9 cellular contexts compared by ENCODE assay signal in genomic region chr1:157073944-157074685, GRCh38. TPM values are rescaled to one million over a fixed set of nuclear protein-coding genes. Genes with fewer than 3 reads are reported as not detected.
DNase-seq lines count a peak whose midpoint lies in the region; ATAC-seq and TF ChIP-seq lines count a peak whose summit lies in the region.
"Had no signal": no experiment of that assay in that cellular context is flagged by ENCODE, and none has a peak within 500 bp of the region (broad histone marks: within the 10 kb centered on the region; RNA-seq: fewer than 3 reads in every experiment).

No MANE protein-coding gene starts in this region.

- no peak overlapping the region for H3K9ac ChIP-seq in colonic mucosa (ENCODE audit: low read depth in 2 of 2, low read length in 2 of 2)

- no peak overlapping the region for H3K4me2 ChIP-seq in DOHH2 (ENCODE audit: low read length)

- H3K27me3 ChIP-seq in DOHH2 (ENCODE audit: control insufficient read depth, low read length) (peaks cover 10% of the 10 kb centered on the region), colonic mucosa (no peaks in the 10 kb centered on the region), left lung (peaks cover 0 to 19% of the 10 kb centered on the region in 2 donors)

- H3K4me3 ChIP-seq in DOHH2 (ENCODE audit: low read length) = no peak overlapping the region
- H3K4me3 ChIP-seq in LNCaP clone FGC (ENCODE audit: low read depth, low read length) = no peak overlapping the region
- no peak overlapping the region for H3K4me3 ChIP-seq in colonic mucosa
- H3K4me3 ChIP-seq in left lung = no peak overlapping the region

- H3K4me1 ChIP-seq in DOHH2 (ENCODE audit: control insufficient read depth, low read length) (no peaks in the 10 kb centered on the region), colonic mucosa (no peaks in the 10 kb centered on the region), left lung (peaks cover 5 to 8% of the 10 kb centered on the region in 2 donors)

- DNase-seq in LNCaP clone FGC (ENCODE audit: low read depth) (peak; percentile 8), SW480 (ENCODE audit: low spot score) (peak; percentile 61), colonic mucosa (peak; percentile 75), left lung (peak; percentile 66 to 82)
- DNase-seq in stimulated activated naive CD4-positive, alpha-beta T cell treated with Interleukin-2 at 50 U/mL for 16 hours (lab: John Stamatoyannopoulos, UW) = peak; percentile 1

- no peaks in the 10 kb centered on the region for H4K20me1 ChIP-seq in DOHH2 (ENCODE audit: control insufficient read depth, insufficient read depth, low read depth, low read length)

- TF ChIP-seq CTCF in DOHH2 (IDR thresholded peaks at IDR 0.05; ENCODE audit: low read depth, low read length, poor library complexity, severe bottlenecking) (peak; percentile 62), LNCaP clone FGC (IDR thresholded peaks at IDR 0.05; ENCODE audit: control insufficient read depth, extremely low read depth, insufficient read depth) (peak; percentile 58), colonic mucosa (IDR thresholded peaks at IDR 0.05) (peak; percentile 61), left lung (IDR thresholded peaks at IDR 0.05) (peak; percentile 63 to 64)

- no peaks in the 10 kb centered on the region for H3K9me2 ChIP-seq in DOHH2 (replicated peaks; ENCODE audit: control insufficient read depth, low read length)

- H3K36me3 ChIP-seq in DOHH2 (ENCODE audit: control insufficient read depth, low read length) (no peaks in the 10 kb centered on the region), colonic mucosa (no peaks in the 10 kb centered on the region), left lung (no peaks in the 10 kb centered on the region)

- H3K27ac ChIP-seq in DOHH2 (ENCODE audit: low read depth, low read length) (no peak overlapping the region), colonic mucosa (no peak overlapping the region), left lung (no peak overlapping the region)

- H3K9me3 ChIP-seq in DOHH2 (ENCODE audit: control insufficient read depth, insufficient read depth, low read length) (no peaks in the 10 kb centered on the region), colonic mucosa (no peaks in the 10 kb centered on the region), left lung (no peaks in the 10 kb centered on the region)

- H3K79me2 ChIP-seq in DOHH2 (ENCODE audit: control insufficient read depth, low read length) = no peaks in the 10 kb centered on the region

- H3F3A ChIP-seq in DOHH2 (ENCODE audit: control insufficient read depth, insufficient read depth) = no peaks in the 10 kb centered on the region

- peak; percentile 78 for ATAC-seq in left lung
- no peak for ATAC-seq in GM19351 (IDR thresholded peaks at IDR 0.05; ENCODE audit: unreplicated experiment)
- ATAC-seq in HG03442 (IDR thresholded peaks at IDR 0.05; ENCODE audit: unreplicated experiment) = no peak

- intact Hi-C loops in colonic mucosa (cut with DNase I) = loop anchor here (5.0 kb wide), 1 partner anchor 162 kb away; no protein-coding TSS in a partner anchor
- intact Hi-C loops in left lung (cut with DNase I) = no loop called here

RNA-seq across cellular contexts. Expression of gene ETV3L, which starts 25.5 kb away (rescaled TPM):
- total RNA-seq in colonic mucosa (not detected), left lung (not detected)
- total RNA-seq: T-helper 1 cell treated with Interleukin-12 subunit alpha and Interleukin-12 subunit beta and Interleukin-4 antibody, amounts not matched to agents 30 ng/mL and 1 ng/mL, for 36 hours had no signal

RNA-seq across cellular contexts. Expression of gene ARHGEF11, which starts 28.6 kb away (rescaled TPM):
- total RNA-seq in colonic mucosa (10 to 100 TPM; 35.2 to 43.3 TPM), left lung (10 to 100 TPM; 35.8 to 53.4 TPM)

Comparison
In these comparisons a context has a peak if more than half of its experiments do, and no peak if none do; other contexts are left out.
1. DNase-seq: peak in every context shown above with its lines; median percentile 75 in colonic mucosa; 74 in left lung; 61 in SW480; 8 in LNCaP clone FGC; 1 in stimulated activated naive CD4-positive, alpha-beta T cell treated with Interleukin-2 at 50 U/mL for 16 hours.